ENCODE assay signal across 30 cellular contexts in genomic region chr17:4205917-4206316, GRCh38. TPM values are rescaled to one million over a fixed set of nuclear protein-coding genes. Genes with fewer than 3 reads are reported as not detected.
DNase-seq lines count a peak whose midpoint lies in the region; TF ChIP-seq lines count a peak whose summit lies in the region.
"Had no signal": no experiment of that assay in that cellular context is flagged by ENCODE, and none has a peak within 500 bp of the region (broad histone marks: within the 10 kb centered on the region; RNA-seq: fewer than 3 reads in every experiment).

No MANE protein-coding gene starts in this region.

- H3K27ac ChIP-seq in GM23248 (peak overlapping the region; percentile 98), muscle layer of duodenum (ENCODE audit: low read length) (peak overlapping the region; percentile 81), transverse colon (peak overlapping the region; percentile 68 to 84 (median 74)), mammary epithelial cell (ENCODE audit: insufficient read depth, low read depth, low read length) (no peak overlapping the region)
- H3K27ac ChIP-seq: BLaER1, cardiac muscle cell, colonic mucosa, ovary had no signal

- no peaks in the 10 kb centered on the region for H3K27me3 Mint-ChIP-seq in chondrocyte (ENCODE audit: low read depth)
- H3K27me3 Mint-ChIP-seq: activated naive CD8-positive, alpha-beta T cell; natural killer cell treated with Interleukin-12 subunit alpha and Interleukin-12 subunit beta and Interleukin-15 and Interleukin-18, amount 100 ng/mL, for 72 hours had no signal

- H3K27ac Mint-ChIP-seq in chondrocyte (ENCODE audit: unreplicated experiment) = peak overlapping the region; percentile 99
- H3K27ac Mint-ChIP-seq: activated naive CD8-positive, alpha-beta T cell; T-helper 2 cell treated with Interferon-gamma antibody and Interleukin-4, amounts not matched to agents 5 μg/mL and 100 μg/mL, for 36 hours had no signal

- peaks cover 17% of the 10 kb centered on the region for H3K79me2 ChIP-seq in GM23248 (ENCODE audit: insufficient read depth)
- H3K79me2 ChIP-seq in mammary epithelial cell (ENCODE audit: insufficient read depth, low read length) = peaks cover 12% of the 10 kb centered on the region

- WGBS in GM23248 (ENCODE audit: low coverage in 1 of 2, low lambda C conversion rate in 2 of 2, missing lambda C conversion rate in 2 of 2), 2 experiments = 73 to 75% methylated on average over 4 of the region's 4 CpGs
- 67 to 72% methylated on average over 3 to 4 of the region's 4 CpGs for WGBS in transverse colon (ENCODE audit: low coverage in 1 of 2), 2 donors
- 75% methylated on average over 4 of the region's 4 CpGs for WGBS in mammary epithelial cell (ENCODE audit: low coverage, missing lambda C conversion rate)

- TF ChIP-seq POLR2A in transverse colon (IDR thresholded peaks at IDR 0.05) = no peak

- TF ChIP-seq EP300 in transverse colon (IDR thresholded peaks at IDR 0.05; ENCODE audit: low read depth) = no peak

- H2AFZ ChIP-seq in GM23248 (no peak overlapping the region), mammary epithelial cell (ENCODE audit: low read depth, low read length) (no peak overlapping the region)

- CTCF ChIA-PET in mammary epithelial cell (lab: Charles Lee; ENCODE audit: low non-redundant PET) = no interaction called here

- peaks cover 30% of the 10 kb centered on the region for H3K4me1 ChIP-seq in GM23248 (ENCODE audit: insufficient read depth)
- H3K4me1 ChIP-seq in muscle layer of duodenum (ENCODE audit: control insufficient read depth in 1 of 2, insufficient read depth in 2 of 2, low read length in 2 of 2) = peaks cover 0 to 13% of the 10 kb centered on the region in 2 donors
- H3K4me1 ChIP-seq in transverse colon = peaks cover 0 to 19% (median 6%) of the 10 kb centered on the region in 4 donors
- H3K4me1 ChIP-seq in mammary epithelial cell (ENCODE audit: insufficient read depth, low read length) = peaks cover 3% of the 10 kb centered on the region
- H3K4me1 ChIP-seq: colonic mucosa, Peyer's patch had no signal

- no peak overlapping the region for H3K4me3 Mint-ChIP-seq in chondrocyte (ENCODE audit: unreplicated experiment)
- H3K4me3 Mint-ChIP-seq: activated naive CD8-positive, alpha-beta T cell; natural killer cell treated with Interleukin-12 subunit alpha and Interleukin-12 subunit beta and Interleukin-15 and Interleukin-18, amount 100 ng/mL, for 72 hours; T-helper 2 cell treated with Interferon-gamma antibody and Interleukin-4, amounts not matched to agents 5 μg/mL and 100 μg/mL, for 36 hours had no signal

- intact Hi-C loops in transverse colon (cut with DNase I; ENCODE audit: low total_unique reads) = no loop called here
- intact Hi-C loops in mammary epithelial cell (cut with micrococcal nuclease) = no loop called here

- H3K9ac ChIP-seq in GM23248 (no peak overlapping the region), mammary epithelial cell (ENCODE audit: insufficient read depth, low read length) (no peak overlapping the region)
- H3K9ac ChIP-seq: BLaER1 had no signal

- dilution Hi-C loops in mammary epithelial cell (cut with HindIII; ENCODE audit: low sequenced_read_pairs) = no loop called here

- H3K36me3 ChIP-seq in GM23248 (ENCODE audit: low read depth) (peaks cover 21% of the 10 kb centered on the region; the same call in 1 of the 2 replicates), muscle layer of duodenum (ENCODE audit: control insufficient read depth in 1 of 2, insufficient read depth in 2 of 2, low read length in 2 of 2) (peaks cover 26 to 36% of the 10 kb centered on the region in 2 donors), transverse colon (peaks cover 0 to 39% (median 12%) of the 10 kb centered on the region in 4 donors), mammary epithelial cell (ENCODE audit: insufficient read depth, low read length) (peaks cover 23% of the 10 kb centered on the region)
- H3K36me3 ChIP-seq: ovary had no signal

- H3K27me3 ChIP-seq in GM23248 (replicated peaks; ENCODE audit: insufficient read depth) (no peaks in the 10 kb centered on the region), muscle layer of duodenum (ENCODE audit: low read depth, low read length) (no peaks in the 10 kb centered on the region), transverse colon (no peaks in the 10 kb centered on the region), mammary epithelial cell (ENCODE audit: insufficient read depth, low read length) (no peaks in the 10 kb centered on the region)
- H3K27me3 ChIP-seq: BLaER1, cardiac muscle cell, colonic mucosa, ovary, Peyer's patch had no signal

- H3K4me2 ChIP-seq in GM23248 (ENCODE audit: unreplicated experiment) = no peak overlapping the region
- H3K4me2 ChIP-seq in mammary epithelial cell (ENCODE audit: insufficient read depth, low read depth, low read length) = no peak overlapping the region

- BruUV-seq in mammary epithelial cell (replicated peaks; lab: Mats Ljungman, UMichigan) = no TSS peak

- TF ChIP-seq CTCF in chondrocyte (IDR thresholded peaks at IDR 0.05) (no peak), transverse colon (IDR thresholded peaks at IDR 0.05) (no peak), mammary epithelial cell (conservative IDR thresholded peaks at IDR 0.05 in 1 of 2, IDR thresholded peaks at IDR 0.05 in 1 of 2; ENCODE audit: extremely low read depth in 1 of 2, insufficient read depth in 1 of 2, low read depth in 1 of 2, low read length in 2 of 2) (no peak)

- H3K9me3 ChIP-seq in GM23248 (ENCODE audit: low read depth) (no peaks in the 10 kb centered on the region), muscle layer of duodenum (ENCODE audit: control insufficient read depth in 1 of 2, low read length in 2 of 2) (no peaks in the 10 kb centered on the region), transverse colon (no peaks in the 10 kb centered on the region), mammary epithelial cell (replicated peaks; ENCODE audit: insufficient read depth, low read length) (no peaks in the 10 kb centered on the region)
- H3K9me3 ChIP-seq: BLaER1, colonic mucosa, ovary, Peyer's patch had no signal

- DNase-seq in GM23248 = no peak
- no peak for DNase-seq in chondrocyte (ENCODE audit: low spot score)
- no peak for DNase-seq in transverse colon
- no peak for DNase-seq in NCI-H1417 treated with DMSO at 0.1 percent for 48 hours (lab: John Stamatoyannopoulos, UW)
- no peak for DNase-seq in T-helper 1 cell
- DNase-seq in mammary epithelial cell = no peak
- DNase-seq: activated effector memory CD4-positive, alpha-beta T cell treated with anti-CD3 and anti-CD28 coated beads, Interleukin-2, amount 50 U/mL, for 16 hours; colonic mucosa; DMS 273 treated with DMSO at 0.1 percent for 48 hours; effector memory CD4-positive, alpha-beta T cell; erythroblast; foreskin fibroblast; HCEC 1CT; Karpas-422; NCI-H1436 treated with DMSO at 0.1 percent for 48 hours; NCI-H2107; NCI-H446; NCI-H748 treated with DMSO at 0.1 percent for 48 hours; ovary; Peyer's patch; retina; SHP77; stimulated activated naive CD4-positive, alpha-beta T cell treated with Interleukin-2 at 50 U/mL for 16 hours had no signal

- no peaks in the 10 kb centered on the region for H3K9me2 ChIP-seq in GM23248 (ENCODE audit: insufficient read depth)

- H3K4me3 ChIP-seq in GM23248 (no peak overlapping the region), muscle layer of duodenum (ENCODE audit: low read depth in 1 of 2, low read length in 2 of 2) (no peak overlapping the region), transverse colon (no peak overlapping the region), mammary epithelial cell (replicated peaks in 1 of 3; ENCODE audit: insufficient read depth in 1 of 3, low read depth in 2 of 3, low read length in 3 of 3) (no peak overlapping the region)
- H3K4me3 ChIP-seq: BLaER1, cardiac muscle cell, colonic mucosa, ovary, Peyer's patch, skin epidermis had no signal

- H4K20me1 ChIP-seq in GM23248 (ENCODE audit: insufficient read depth) (no peaks in the 10 kb centered on the region), mammary epithelial cell (ENCODE audit: insufficient read depth, low read length) (no peaks in the 10 kb centered on the region)

- H3K36me3 Mint-ChIP-seq in chondrocyte (ENCODE audit: low read depth) = peaks cover 17% of the 10 kb centered on the region

- H3K9me3 Mint-ChIP-seq in chondrocyte (ENCODE audit: low read depth) = no peaks in the 10 kb centered on the region
- H3K9me3 Mint-ChIP-seq: natural killer cell treated with Interleukin-12 subunit alpha and Interleukin-12 subunit beta and Interleukin-15 and Interleukin-18, amount 100 ng/mL, for 72 hours; T-helper 2 cell treated with Interferon-gamma antibody and Interleukin-4, amounts not matched to agents 5 μg/mL and 100 μg/mL, for 36 hours had no signal

- H3K4me1 Mint-ChIP-seq in chondrocyte (ENCODE audit: low read depth) = peaks cover 66% of the 10 kb centered on the region

- in situ Hi-C loops in GM23248 (cut with MboI) (no loop called here), transverse colon (cut with MboI; ENCODE audit: low pct_ligation_motif_present in 1 of 4, low pct_unique_long_range_greater_than_20kb in 1 of 4, low sequenced_read_pairs in 3 of 4) (loop anchor here in 2 of 4 donors (5.0 to 10.0 kb wide), 2 partner anchors 209 to 211 kb away; no protein-coding TSS in a partner anchor), mammary epithelial cell (cut with MboI; ENCODE audit: low sequenced_read_pairs in 2 of 2) (loop anchor here in 1 of 2 donors (10.0 kb wide), 1 partner anchor 209 kb away; no protein-coding TSS in a partner anchor)

- peaks cover 39% of the 10 kb centered on the region for H3F3A ChIP-seq in GM23248 (ENCODE audit: insufficient read depth)

RNA-seq across cellular contexts. Expression of gene ANKFY1, which starts 57.9 kb away (rescaled TPM):
- 24.2 TPM in 2 replicates for total RNA-seq in GM23248 (2014; rRNA removed; shearing (Covaris generic))
- polyA plus RNA-seq in GM23248 (2016; fragmentation: Nextera tagmentation; extraction: Ambion mirVana) (19.5 and 20.1 TPM in 2 replicates), mammary epithelial cell (21.9 TPM)
- total RNA-seq in chondrocyte (44.7 to 50.1 TPM (median 45.7 TPM) in 3 replicates), transverse colon (10 to 100 TPM; 53.0 to 69.9 (median 54.7) TPM), mammary epithelial cell (10 to 100 TPM; 45.4 to 46.2 TPM)
- polyA minus RNA-seq in mammary epithelial cell = 77.8 TPM
